Comparison of ENCODE assay signal across 26 cellular contexts in genomic region chr2:232200195-232200594, GRCh38.
"Had no signal": no experiment of that assay in that cellular context is flagged by ENCODE, and none has a peak within 500 bp of the region (broad histone marks: within the 10 kb centered on the region; RNA-seq: fewer than 3 reads in every experiment).

No MANE protein-coding gene starts in this region.

- H3K27ac ChIP-seq: esophagus squamous epithelium, left ventricle myocardium inferior, pancreas, prostate gland, sigmoid colon, stomach, thyroid gland, upper lobe of left lung, vagina had no signal

- H3K9me3 ChIP-seq: pancreas, prostate gland, sigmoid colon, thyroid gland had no signal

- H3K4me1 ChIP-seq: pancreas, prostate gland had no signal

- DNase-seq: activated CD8-positive, alpha-beta memory T cell treated with anti-CD3 and anti-CD28 coated beads, Interleukin-2, amount 10 ng/mL, durations not matched to agents 7 days and 5 days; activated CD8-positive, alpha-beta T cell treated with anti-CD3 and anti-CD28 coated beads, Interleukin-2, amount 10 ng/mL, durations not matched to agents 7 days and 5 days; activated naive CD8-positive, alpha-beta T cell treated with anti-CD3 and anti-CD28 coated beads, Interleukin-2, amount 50 U/mL, for 24 hours; activated T-cell treated with anti-CD3 and anti-CD28 coated beads, Interleukin-2, amount 50 U/mL, for 48 hours; amygdala; caudate nucleus; esophagus squamous epithelium; glutamatergic neuron; left ventricle myocardium inferior; naive thymus-derived CD4-positive, alpha-beta T cell; pancreas; sigmoid colon; stimulated activated CD4-positive, alpha-beta T cell treated with anti-CD3 and anti-CD28 coated beads, Interleukin-1b, Interleukin-23, amount 100 ng/mL, for 48 hours; stimulated activated CD4-positive, alpha-beta T cell treated with anti-CD3 and anti-CD28 coated beads, Interleukin-4, amount 100 ng/mL, for 4 hours; stimulated activated CD8-positive, alpha-beta memory T cell treated with anti-CD3 and anti-CD28 coated beads, Interleukin-4, amount 100 ng/mL, for 48 hours; stomach; T-helper 2 cell; thyroid gland; upper lobe of left lung had no signal

- H3K4me2 ChIP-seq: smooth muscle cell had no signal

- H3K27me3 ChIP-seq: esophagus squamous epithelium, pancreas, sigmoid colon, stomach, thyroid gland, upper lobe of left lung, vagina had no signal

- H3K36me3 ChIP-seq: pancreas, prostate gland, sigmoid colon, thyroid gland had no signal

- ATAC-seq: activated CD8-positive, alpha-beta memory T cell treated with anti-CD3 and anti-CD28 coated beads, Interleukin-2, amount 10 ng/mL, durations not matched to agents 7 days and 5 days; activated CD8-positive, alpha-beta T cell treated with anti-CD3 and anti-CD28 coated beads, Interleukin-2, amount 10 ng/mL, durations not matched to agents 7 days and 5 days; activated naive CD8-positive, alpha-beta T cell treated with anti-CD3 and anti-CD28 coated beads, Interleukin-2, amount 50 U/mL, for 24 hours; naive thymus-derived CD4-positive, alpha-beta T cell; pancreas; stimulated activated memory B cell treated with anti-CD40 and anti-IgM and Interleukin-4, amounts not matched to agents 10 μg/mL and 1 μg/mL and 100 μg/mL, for 72 hours had no signal

- H3K4me3 ChIP-seq: esophagus squamous epithelium, left ventricle myocardium inferior, lung, pancreas, prostate gland, sigmoid colon, smooth muscle cell, stomach, thyroid gland, upper lobe of left lung, vagina had no signal

- FAIRE-seq: frontal cortex, islet of Langerhans, pancreas had no signal
